ENCODE assay signal across 1 cellular context in genomic region chr9:120538339-120538738, GRCh38.
TF ChIP-seq lines count a peak whose summit lies in the region.

No MANE protein-coding gene starts in this region.

TF ChIP-seq in HepG2, 621 proteins besides CTCF, POLR2A, EP300 and RAD21 (continued from another document and continues in another):
- TF ChIP-seq PRDM4 (CRISPR knock-in tag; IDR thresholded peaks at IDR 0.05; ENCODE audit: borderline replicate concordance) (no peak), FOXJ3 (CRISPR knock-in tag; IDR thresholded peaks at IDR 0.05; ENCODE audit: borderline replicate concordance) (no peak), ZNF138 (CRISPR knock-in tag; IDR thresholded peaks at IDR 0.05; ENCODE audit: low read depth) (no peak), TOE1 (CRISPR knock-in tag; IDR thresholded peaks at IDR 0.05) (0 out of 2 replicates have a peak, but pooled peaks have one; percentile 66), ZNF530 (CRISPR knock-in tag; IDR thresholded peaks at IDR 0.05; ENCODE audit: low read depth) (no peak), ZFP1 (CRISPR knock-in tag; IDR thresholded peaks at IDR 0.05) (peak; percentile 27; the same call in 1 of the 2 replicates), MEIS1 (CRISPR knock-in tag; IDR thresholded peaks at IDR 0.05; ENCODE audit: borderline replicate concordance) (peak; percentile 57; the same call in 1 of the 2 replicates), YEATS2 (CRISPR knock-in tag; IDR thresholded peaks at IDR 0.05; ENCODE audit: borderline replicate concordance) (no peak), TOPORS (CRISPR knock-in tag; IDR thresholded peaks at IDR 0.05) (no peak), PRPF4 (IDR thresholded peaks at IDR 0.05; ENCODE audit: low read depth, low read length, poor library complexity, severe bottlenecking) (no peak), ZSCAN29 (CRISPR knock-in tag; conservative IDR thresholded peaks at IDR 0.05) (no peak), ISL2 (CRISPR knock-in tag; IDR thresholded peaks at IDR 0.05) (peak; percentile 28; the same call in 1 of the 2 replicates), ZNF18 (CRISPR knock-in tag; IDR thresholded peaks at IDR 0.05; ENCODE audit: insufficient replicate concordance) (no peak), ZNF468 (CRISPR knock-in tag; IDR thresholded peaks at IDR 0.05) (no peak), TAF1 (CRISPR knock-in tag; IDR thresholded peaks at IDR 0.05) (no peak), ELF3 (CRISPR knock-in tag; IDR thresholded peaks at IDR 0.05) (peak; percentile 83), ZNF12 (CRISPR knock-in tag; IDR thresholded peaks at IDR 0.05) (no peak; the same call in 1 of the 2 replicates), ARHGAP35 (CRISPR knock-in tag; IDR thresholded peaks at IDR 0.05; ENCODE audit: borderline replicate concordance) (no peak), ZNF558 (CRISPR knock-in tag; IDR thresholded peaks at IDR 0.05; ENCODE audit: borderline replicate concordance) (no peak), MIER3 (CRISPR knock-in tag; IDR thresholded peaks at IDR 0.05; ENCODE audit: borderline replicate concordance) (peak; percentile 76), KAT8 (CRISPR knock-in tag; IDR thresholded peaks at IDR 0.05) (peak; percentile 68), PHF5A (CRISPR knock-in tag; IDR thresholded peaks at IDR 0.05; ENCODE audit: low read depth, unreplicated experiment) (peak; percentile 55), PBX3 (CRISPR knock-in tag; IDR thresholded peaks at IDR 0.05; ENCODE audit: borderline replicate concordance) (no peak), DRAP1 (CRISPR knock-in tag; IDR thresholded peaks at IDR 0.05) (peak; percentile 30; the same call in 1 of the 2 replicates), ZBTB1 (CRISPR knock-in tag; IDR thresholded peaks at IDR 0.05; ENCODE audit: borderline replicate concordance) (no peak), NCOA2 (CRISPR knock-in tag; IDR thresholded peaks at IDR 0.05) (peak; percentile 75), TFDP2 (CRISPR knock-in tag; IDR thresholded peaks at IDR 0.05) (peak; percentile 66), ZNF552 (CRISPR knock-in tag; IDR thresholded peaks at IDR 0.05; ENCODE audit: borderline replicate concordance) (no peak), KLF11 (CRISPR knock-in tag; IDR thresholded peaks at IDR 0.05) (no peak), ERF (CRISPR knock-in tag; IDR thresholded peaks at IDR 0.05) (peak; percentile 87), MTF1 (CRISPR knock-in tag; IDR thresholded peaks at IDR 0.05) (no peak), HNRNPL (IDR thresholded peaks at IDR 0.05; ENCODE audit: low read depth, low read length) (no peak), ZNF577 (CRISPR knock-in tag; IDR thresholded peaks at IDR 0.05; ENCODE audit: borderline replicate concordance, low read depth) (no peak), THAP11 (CRISPR knock-in tag; IDR thresholded peaks at IDR 0.05) (peak; percentile 55; the same call in 1 of the 2 replicates), ZBTB40 (IDR thresholded peaks at IDR 0.05) (no peak), ZBTB40 (CRISPR knock-in tag; IDR thresholded peaks at IDR 0.05) (no peak), NCOA1 (CRISPR knock-in tag; IDR thresholded peaks at IDR 0.05) (no peak), ZBTB25 (CRISPR knock-in tag; IDR thresholded peaks at IDR 0.05) (0 out of 2 replicates have a peak, but pooled peaks have one; percentile 38), SOX13 (IDR thresholded peaks at IDR 0.05) (no peak), SOX13 (CRISPR knock-in tag; conservative IDR thresholded peaks at IDR 0.05 in 1 of 2, IDR thresholded peaks at IDR 0.05 in 1 of 2) (peak in 1 of 2 experiments; percentile 74; a peak in 2 of 4 replicates), SOX5 (CRISPR knock-in tag; IDR thresholded peaks at IDR 0.05; ENCODE audit: borderline replicate concordance) (peak; percentile 88), JUNB (CRISPR knock-in tag; IDR thresholded peaks at IDR 0.05; ENCODE audit: borderline replicate concordance) (no peak), TEAD3 (CRISPR knock-in tag; optimal IDR thresholded peaks at IDR 0.05; ENCODE audit: borderline replicate concordance) (peak; percentile 99), ZNF432 (CRISPR knock-in tag; IDR thresholded peaks at IDR 0.05; ENCODE audit: borderline replicate concordance) (no peak), ZNF496 (CRISPR knock-in tag; IDR thresholded peaks at IDR 0.05; ENCODE audit: insufficient replicate concordance) (no peak), ZZZ3 (CRISPR knock-in tag; IDR thresholded peaks at IDR 0.05; ENCODE audit: borderline replicate concordance) (no peak), ZNF512 (CRISPR knock-in tag; IDR thresholded peaks at IDR 0.05) (no peak), RFX3 (CRISPR knock-in tag; IDR thresholded peaks at IDR 0.05) (no peak), EHMT2 (IDR thresholded peaks at IDR 0.05; ENCODE audit: borderline replicate concordance, low read depth, low read length) (no peak), ATF7-NPFF (CRISPR knock-in tag; IDR thresholded peaks at IDR 0.05; ENCODE audit: low read depth) (no peak), HDAC2 (CRISPR knock-in tag; IDR thresholded peaks at IDR 0.05) (peak; percentile 93)
